28 cellular contexts compared by ENCODE assay signal in the genomic region with DNA sequence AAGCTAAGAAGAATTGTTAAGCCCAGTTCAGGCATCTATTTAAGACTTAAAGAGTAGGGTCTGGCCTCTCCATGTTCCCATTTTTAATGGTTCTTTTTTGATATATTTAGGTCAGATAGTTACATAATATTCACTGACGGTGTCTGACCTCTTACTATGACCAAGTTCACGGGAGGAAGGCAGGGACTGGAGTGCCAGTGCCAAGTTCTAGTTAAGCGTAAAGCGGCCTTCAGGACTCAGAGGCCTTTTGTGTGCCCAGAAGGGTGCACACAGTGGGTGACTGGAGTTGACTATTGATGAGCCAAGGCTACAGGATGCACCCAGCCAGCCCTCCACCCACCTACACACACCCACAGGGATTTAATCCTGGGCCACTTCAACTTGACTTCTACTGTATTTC.
DNase-seq lines count a peak whose midpoint lies in the region; ATAC-seq, FAIRE-seq and TF ChIP-seq lines count a peak whose summit lies in the region.
"Had no signal": no experiment of that assay in that cellular context is flagged by ENCODE, and none has a peak within 500 bp of the region (broad histone marks: within the 10 kb centered on the region; RNA-seq: fewer than 3 reads in every experiment).

No MANE protein-coding gene starts in this region.

- WGBS in K562 (ENCODE audit: insufficient coverage, low coverage, missing lambda C conversion rate) = 18% methylated on average over 4 of the region's 4 CpGs

- no peak for TF ChIP-seq RAD21 in K562 (CRISPR knock-in tag; conservative IDR thresholded peaks at IDR 0.05 in 1 of 2, IDR thresholded peaks at IDR 0.05 in 1 of 2)

- no peaks in the 10 kb centered on the region for H3K9me1 ChIP-seq in K562 (ENCODE audit: control insufficient read depth, insufficient read depth, low read length)

- H3K4me1 Mint-ChIP-seq in osteocyte (ENCODE audit: unreplicated experiment) = peaks cover 30% of the 10 kb centered on the region
- H3K4me1 Mint-ChIP-seq: CD14-positive monocyte; CD4-positive, alpha-beta memory T cell; CD4-positive, CD25-positive, alpha-beta regulatory T cell; CD8-positive, alpha-beta memory T cell had no signal

- no peak for TF ChIP-seq POLR2A in K562 (conservative IDR thresholded peaks at IDR 0.05)

- no peak for TF ChIP-seq EP300 in K562 (IDR thresholded peaks at IDR 0.05; ENCODE audit: low read length)

- no peaks in the 10 kb centered on the region for H3K9me2 ChIP-seq in OCI-LY1 (ENCODE audit: low read depth, low read length)

- no TSS peak for BruUV-seq in K562 (replicated peaks; lab: Mats Ljungman, UMichigan)

- H2AFZ ChIP-seq in OCI-LY1 (ENCODE audit: low read length) (no peak overlapping the region), K562 (ENCODE audit: low read depth, low read length) (no peak overlapping the region)

- in situ Hi-C loops in K562 (cut with MboI) = no loop called here

- peak overlapping the region; percentile 12 for H3K27ac Mint-ChIP-seq in osteocyte (ENCODE audit: unreplicated experiment)
- H3K27ac Mint-ChIP-seq: CD14-positive monocyte; CD4-positive, alpha-beta memory T cell; CD4-positive, CD25-positive, alpha-beta regulatory T cell; CD8-positive, alpha-beta memory T cell had no signal

- peak; percentile 6 for FAIRE-seq in K562 (lab: Jason Lieb, UNC)
- FAIRE-seq: A204.1, GM12878, GM18507, GM19239 had no signal

- POLR2A ChIA-PET in K562 (lab: Yijun Ruan, JAX) = no interaction called here

- ATAC-seq in K562 (no peak), left lobe of liver (peak; percentile 90), GM18519 (IDR thresholded peaks at IDR 0.05; ENCODE audit: low FRiP score, unreplicated experiment) (no peak)
- ATAC-seq: GM12878 had no signal

- H3K4me1 ChIP-seq in OCI-LY1 (ENCODE audit: insufficient read depth, low read length, severe bottlenecking) = peaks cover 75% of the 10 kb centered on the region
- no peaks in the 10 kb centered on the region for H3K4me1 ChIP-seq in K562 (replicated peaks in 1 of 2; ENCODE audit: control insufficient read depth in 2 of 2, insufficient read depth in 2 of 2, low read length in 2 of 2)
- H3K4me1 ChIP-seq: BE2C had no signal

- no peaks in the 10 kb centered on the region for H3K27me3 Mint-ChIP-seq in osteocyte (ENCODE audit: unreplicated experiment)

- H3K79me2 ChIP-seq in OCI-LY1 (ENCODE audit: insufficient read depth, low read length) (no peaks in the 10 kb centered on the region), K562 (ENCODE audit: control insufficient read depth, insufficient read depth, low read length) (no peaks in the 10 kb centered on the region)

- H3K9me3 ChIP-seq in OCI-LY1 (ENCODE audit: low read length) = no peaks in the 10 kb centered on the region
- H3K9me3 ChIP-seq in K562 (replicated peaks; ENCODE audit: control insufficient read depth, insufficient read depth, low read depth, low read length) = no peaks in the 10 kb centered on the region
- H3K9me3 ChIP-seq: BE2C, BLaER1 had no signal

- TF ChIP-seq CTCF in OCI-LY1 (IDR thresholded peaks at IDR 0.05; ENCODE audit: low read length) = no peak
- TF ChIP-seq CTCF in K562 (IDR thresholded peaks at IDR 0.05 in 2 of 3, conservative IDR thresholded peaks at IDR 0.05 in 1 of 3; ENCODE audit: insufficient read depth in 2 of 3, low read depth in 1 of 3, low read length in 3 of 3) = no peak
- no peak for TF ChIP-seq CTCF in osteocyte (IDR thresholded peaks at IDR 0.05)

- H3K4me3 ChIP-seq in OCI-LY1 (ENCODE audit: low read depth, low read length, poor library complexity, severe bottlenecking) = peak overlapping the region; percentile 22
- H3K4me3 ChIP-seq in K562 = no peak overlapping the region
- H3K4me3 ChIP-seq: BLaER1, GM12878 had no signal

- no peak overlapping the region for H3K4me3 Mint-ChIP-seq in osteocyte (ENCODE audit: unreplicated experiment)
- H3K4me3 Mint-ChIP-seq: CD14-positive monocyte; CD4-positive, alpha-beta memory T cell; CD4-positive, CD25-positive, alpha-beta regulatory T cell; CD8-positive, alpha-beta memory T cell had no signal

- peak overlapping the region; percentile 41; the same call in 1 of the 2 replicates for H3K9ac ChIP-seq in OCI-LY1 (ENCODE audit: low read length)
- no peak overlapping the region for H3K9ac ChIP-seq in K562 (ENCODE audit: insufficient read depth in 1 of 2, low read depth in 2 of 2, low read length in 2 of 2)
- H3K9ac ChIP-seq: BLaER1 had no signal

- CTCF ChIA-PET in K562 (lab: Yijun Ruan, JAX; ENCODE audit: low intra/inter-chr PET ratio) = no interaction called here

- no peaks in the 10 kb centered on the region for H4K20me1 ChIP-seq in OCI-LY1 (ENCODE audit: insufficient read depth, low read length)
- H4K20me1 ChIP-seq in K562 (replicated peaks; ENCODE audit: control insufficient read depth, insufficient read depth, low read length) = no peaks in the 10 kb centered on the region
- H4K20me1 ChIP-seq: BLaER1 had no signal

- no peaks in the 10 kb centered on the region for H3F3A ChIP-seq in OCI-LY1 (ENCODE audit: insufficient read depth, low read length)

- peaks cover 32% of the 10 kb centered on the region for H3K36me3 Mint-ChIP-seq in osteocyte (ENCODE audit: unreplicated experiment)
- H3K36me3 Mint-ChIP-seq: CD14-positive monocyte; CD4-positive, alpha-beta memory T cell; CD4-positive, CD25-positive, alpha-beta regulatory T cell; CD8-positive, alpha-beta memory T cell had no signal

- peak overlapping the region; percentile 35 for H3K4me2 ChIP-seq in OCI-LY1 (ENCODE audit: low read length)
- no peak overlapping the region for H3K4me2 ChIP-seq in K562 (ENCODE audit: insufficient read depth, low read length)
- H3K4me2 ChIP-seq: BLaER1 had no signal

- H3K36me3 ChIP-seq in OCI-LY1 (ENCODE audit: insufficient read depth, low read length) (no peaks in the 10 kb centered on the region), K562 (ENCODE audit: control insufficient read depth, insufficient read depth, low read length) (no peaks in the 10 kb centered on the region)
- H3K36me3 ChIP-seq: BE2C, BLaER1 had no signal

- H3K27ac ChIP-seq in OCI-LY1 (ENCODE audit: low read depth, low read length, poor library complexity, severe bottlenecking) (peak overlapping the region; percentile 79), K562 (ENCODE audit: extremely low read depth, low read depth, low read length) (no peak overlapping the region)
- H3K27ac ChIP-seq: BLaER1 had no signal

- DNase-seq in K562 (ENCODE audit: extremely low read depth in 1 of 4, low spot score in 3 of 4) (no peak), left lobe of liver (ENCODE audit: low spot score) (no peak), osteocyte (ENCODE audit: extremely low spot score, unreplicated experiment) (no peak), UCSD-AML1 (lab: John Stamatoyannopoulos, UW; ENCODE audit: unreplicated experiment) (no peak), SKM-1 treated with dmso at 0.1 percent for 144 hours (lab: John Stamatoyannopoulos, UW; ENCODE audit: unreplicated experiment) (no peak)
- DNase-seq: 8988T; ACHN; BE2C; C1 segment of cervical spinal cord; CD4-positive, alpha-beta memory T cell; CD4-positive, CD25-positive, alpha-beta regulatory T cell; CD8-positive, alpha-beta memory T cell; COR-L47; DMS 273 treated with DMSO at 0.1 percent for 48 hours; DMS153; DMS53; DMS79; DND-41; EL; GDM1 had no signal

- no peaks in the 10 kb centered on the region for H3K27me3 ChIP-seq in OCI-LY1 (ENCODE audit: insufficient read depth, low read length)
- no peaks in the 10 kb centered on the region for H3K27me3 ChIP-seq in K562 (ENCODE audit: control insufficient read depth in 2 of 2, insufficient read depth in 2 of 2, low read length in 2 of 2)
- H3K27me3 ChIP-seq: BE2C, BLaER1 had no signal

- H3K9me3 Mint-ChIP-seq in osteocyte (ENCODE audit: unreplicated experiment) = no peaks in the 10 kb centered on the region
- H3K9me3 Mint-ChIP-seq: CD8-positive, alpha-beta memory T cell had no signal

- intact Hi-C loops in K562 (cut with micrococcal nuclease) = no loop called here

TF ChIP-seq in K562, 482 proteins besides CTCF, POLR2A, EP300 and RAD21 (continues in another document):
- TF ChIP-seq SREBF1 (IDR thresholded peaks at IDR 0.05; ENCODE audit: borderline replicate concordance, low read depth, low read length) (no peak), NR2F6 (CRISPR knock-in tag; IDR thresholded peaks at IDR 0.05) (no peak), TRIM24 (IDR thresholded peaks at IDR 0.05) (no peak), ZNF57 (CRISPR knock-in tag; IDR thresholded peaks at IDR 0.05) (no peak), ZNF445 (CRISPR knock-in tag; IDR thresholded peaks at IDR 0.05; ENCODE audit: low read depth) (no peak), BHLHE40 (IDR thresholded peaks at IDR 0.05; ENCODE audit: low read length) (no peak), PPARD (CRISPR knock-in tag; IDR thresholded peaks at IDR 0.05) (no peak), ELF2 (CRISPR knock-in tag; IDR thresholded peaks at IDR 0.05) (no peak), TFAM (CRISPR knock-in tag; conservative IDR thresholded peaks at IDR 0.05) (no peak), ADNP (tag; IDR thresholded peaks at IDR 0.05) (no peak), MIER1 (IDR thresholded peaks at IDR 0.05; ENCODE audit: low read depth) (no peak), XRCC5 (IDR thresholded peaks at IDR 0.05; ENCODE audit: low read depth, low read length) (no peak)
- TF ChIP-seq, protein P1, sequence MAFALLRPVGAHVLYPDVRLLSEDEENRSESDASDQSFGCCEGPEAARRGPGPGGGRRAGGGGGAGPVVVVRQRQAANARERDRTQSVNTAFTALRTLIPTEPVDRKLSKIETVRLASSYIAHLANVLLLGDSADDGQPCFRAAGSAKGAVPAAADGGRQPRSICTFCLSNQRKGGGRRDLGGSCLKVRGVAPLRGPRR (CRISPR knock-in tag; IDR thresholded peaks at IDR 0.05) = no peak
- TF ChIP-seq, protein P2, sequence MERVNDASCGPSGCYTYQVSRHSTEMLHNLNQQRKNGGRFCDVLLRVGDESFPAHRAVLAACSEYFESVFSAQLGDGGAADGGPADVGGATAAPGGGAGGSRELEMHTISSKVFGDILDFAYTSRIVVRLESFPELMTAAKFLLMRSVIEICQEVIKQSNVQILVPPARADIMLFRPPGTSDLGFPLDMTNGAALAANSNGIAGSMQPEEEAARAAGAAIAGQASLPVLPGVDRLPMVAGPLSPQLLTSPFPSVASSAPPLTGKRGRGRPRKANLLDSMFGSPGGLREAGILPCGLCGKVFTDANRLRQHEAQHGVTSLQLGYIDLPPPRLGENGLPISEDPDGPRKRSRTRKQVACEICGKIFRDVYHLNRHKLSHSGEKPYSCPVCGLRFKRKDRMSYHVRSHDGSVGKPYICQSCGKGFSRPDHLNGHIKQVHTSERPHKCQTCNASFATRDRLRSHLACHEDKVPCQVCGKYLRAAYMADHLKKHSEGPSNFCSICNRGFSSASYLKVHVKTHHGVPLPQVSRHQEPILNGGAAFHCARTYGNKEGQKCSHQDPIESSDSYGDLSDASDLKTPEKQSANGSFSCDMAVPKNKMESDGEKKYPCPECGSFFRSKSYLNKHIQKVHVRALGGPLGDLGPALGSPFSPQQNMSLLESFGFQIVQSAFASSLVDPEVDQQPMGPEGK (CRISPR knock-in tag; IDR thresholded peaks at IDR 0.05; ENCODE audit: borderline replicate concordance) = no peak
- TF ChIP-seq, protein P3, sequence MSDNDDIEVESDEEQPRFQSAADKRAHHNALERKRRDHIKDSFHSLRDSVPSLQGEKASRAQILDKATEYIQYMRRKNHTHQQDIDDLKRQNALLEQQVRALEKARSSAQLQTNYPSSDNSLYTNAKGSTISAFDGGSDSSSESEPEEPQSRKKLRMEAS (CRISPR knock-in tag; IDR thresholded peaks at IDR 0.05) = no peak
